Comparison of ENCODE assay signal across 24 cellular contexts in the genomic region with DNA sequence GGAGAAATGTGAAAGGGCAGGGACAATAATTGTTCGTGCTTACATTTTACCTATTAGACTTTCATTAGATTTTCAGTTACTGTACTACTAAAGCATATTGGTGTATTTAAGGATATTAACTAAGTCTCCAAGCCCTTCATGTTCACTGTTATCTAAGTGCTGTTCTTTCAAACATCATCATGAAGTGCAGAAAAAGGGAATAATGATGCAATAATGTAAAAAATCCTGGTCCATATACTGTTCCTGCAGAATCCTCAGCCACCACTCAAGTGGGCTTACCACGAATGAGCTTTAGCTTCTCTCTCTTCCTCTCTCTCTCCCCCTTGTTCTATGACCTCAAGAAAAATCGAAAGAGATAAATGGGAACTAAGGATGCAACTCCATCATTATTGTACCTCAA.
"Had no signal": no experiment of that assay in that cellular context is flagged by ENCODE, and none has a peak within 500 bp of the region (broad histone marks: within the 10 kb centered on the region; RNA-seq: fewer than 3 reads in every experiment).

No MANE protein-coding gene starts in this region.

- H3K36me3 ChIP-seq: neural progenitor cell, ovary, stomach, thoracic aorta, thyroid gland, tibial nerve, upper lobe of left lung, vagina had no signal

- H3K27ac ChIP-seq: neural progenitor cell, ovary, parathyroid adenoma, psoas muscle, skin epidermis, stomach, thoracic aorta, thyroid gland, tibial nerve, upper lobe of left lung, vagina had no signal

- H3K4me3 ChIP-seq: neural progenitor cell, ovary, psoas muscle, skin epidermis, stomach, thoracic aorta, thyroid gland, tibial nerve, upper lobe of left lung, vagina had no signal

- H3K9me3 ChIP-seq: ovary, psoas muscle, stomach, thoracic aorta, thyroid gland, tibial nerve, upper lobe of left lung, vagina had no signal

- H3K27me3 ChIP-seq: neural progenitor cell, ovary, stomach, thyroid gland, tibial nerve, upper lobe of left lung, vagina had no signal

- H3K4me1 ChIP-seq: neural progenitor cell, parathyroid adenoma, psoas muscle, stomach, thyroid gland, tibial nerve, upper lobe of left lung, vagina had no signal

- DNase-seq: natural killer cell; occipital lobe; ovary; posterior cingulate gyrus; psoas muscle; right cardiac atrium; stimulated activated CD4-positive, alpha-beta T cell treated with anti-CD3 and anti-CD28 coated beads, Interleukin-15, amount 100 ng/mL, for 24 hours; stimulated activated CD4-positive, alpha-beta T cell treated with anti-CD3 and anti-CD28 coated beads, Interleukin-2, amount 100 ng/mL, for 24 hours; stimulated activated CD4-positive, alpha-beta T cell treated with anti-CD3 and anti-CD28 coated beads, Interleukin-2, amount 100 ng/mL, for 48 hours; stimulated activated CD4-positive, alpha-beta T cell treated with anti-CD3 and anti-CD28 coated beads, Interleukin-4, amount 100 ng/mL, for 24 hours; stimulated activated naive B cell treated with anti-CD40 and anti-IgM and Interleukin-4, amounts not matched to agents 10 μg/mL and 1 μg/mL and 100 μg/mL, for 72 hours; stimulated activated naive CD4-positive, alpha-beta T cell treated with Interleukin-2 at 50 U/mL for 16 hours; stomach; thyroid gland; trophoblast cell; upper lobe of left lung had no signal

- ATAC-seq: natural killer cell; psoas muscle; right cardiac atrium; sciatic nerve; stimulated activated effector memory CD8-positive, alpha-beta T cell treated with anti-CD3 and anti-CD28 coated beads, Interleukin-12 subunit alpha, Interleukin-12 subunit beta, amount 100 ng/mL, for 72 hours; stimulated activated naive B cell treated with anti-CD40 and anti-IgM and Interleukin-4, amounts not matched to agents 10 μg/mL and 1 μg/mL and 100 μg/mL, for 72 hours had no signal
